9 cellular contexts compared by ENCODE assay signal in the genomic region with DNA sequence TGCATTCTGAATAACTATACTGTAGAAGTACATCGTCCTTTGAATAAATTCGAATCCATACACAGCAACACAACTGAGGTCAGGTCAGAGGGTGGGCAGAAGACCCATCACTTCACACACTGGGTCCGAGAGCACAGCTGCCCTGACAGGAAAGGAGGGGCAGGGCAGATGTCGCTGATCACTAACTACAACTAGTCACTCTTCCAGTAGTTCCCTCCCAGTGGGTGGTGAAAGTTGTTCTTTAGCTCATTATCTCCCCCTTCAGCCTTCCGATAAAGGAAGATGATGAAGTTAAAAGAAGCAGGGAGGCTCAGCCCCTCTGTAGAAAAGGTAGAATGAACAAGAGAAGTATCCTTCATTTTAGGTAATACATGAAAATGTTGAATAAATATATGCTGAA.
A peak's percentile ranks its signal among the peaks of the same experiment; 100 is the strongest.
DNase-seq lines count a peak whose midpoint lies in the region; ATAC-seq and TF ChIP-seq lines count a peak whose summit lies in the region.
"Had no signal": no experiment of that assay in that cellular context is flagged by ENCODE, and none has a peak within 500 bp of the region (broad histone marks: within the 10 kb centered on the region; RNA-seq: fewer than 3 reads in every experiment).

No MANE protein-coding gene starts in this region.

- H3K9me3 ChIP-seq in fibroblast of lung (ENCODE audit: control insufficient read depth, insufficient read depth, low read depth, low read length), result no peaks in the 10 kb centered on the region
- H3K9me3 ChIP-seq: vagina had no signal

- H3K4me1 ChIP-seq in fibroblast of lung (ENCODE audit: control insufficient read depth, extremely low read depth, insufficient read depth, low read length), result no peaks in the 10 kb centered on the region

- H2AFZ ChIP-seq in fibroblast of lung (ENCODE audit: low read length), result peak overlapping the region; percentile 43

- H3K4me1 Mint-ChIP-seq in HFFc6 (ENCODE audit: low read depth), result peaks cover 49% of the 10 kb centered on the region
- H3K4me1 Mint-ChIP-seq in activated CD4-positive, alpha-beta memory T cell treated with anti-CD3 and anti-CD28 coated beads for 36 hours (ENCODE audit: low read depth), result peaks cover 52% of the 10 kb centered on the region

- no peak overlapping the region for H3K4me2 ChIP-seq in fibroblast of lung (ENCODE audit: extremely low read depth, insufficient read depth, low read length)

- H3K4me3 ChIP-seq in fibroblast of lung (replicated peaks in 1 of 4; ENCODE audit: control extremely low read depth in 1 of 4, insufficient read depth in 1 of 4, low read depth in 3 of 4, low read length in 4 of 4), result no peak overlapping the region
- H3K4me3 ChIP-seq: vagina had no signal

- H3K9ac ChIP-seq in fibroblast of lung (ENCODE audit: insufficient read depth, low read length), result no peak overlapping the region

- peak overlapping the region; percentile 37; the same call in 1 of the 2 replicates for H3K27ac Mint-ChIP-seq in HFFc6
- H3K27ac Mint-ChIP-seq in activated CD4-positive, alpha-beta memory T cell treated with anti-CD3 and anti-CD28 coated beads for 36 hours, result peak overlapping the region; percentile 94

- no peaks in the 10 kb centered on the region for H3K27me3 Mint-ChIP-seq in HFFc6 (ENCODE audit: insufficient read depth)
- no peaks in the 10 kb centered on the region for H3K27me3 Mint-ChIP-seq in activated CD4-positive, alpha-beta memory T cell treated with anti-CD3 and anti-CD28 coated beads for 36 hours

- CTCF ChIA-PET in activated CD4-positive, alpha-beta memory T cell treated with anti-CD3 and anti-CD28 coated beads for 36 hours (lab: Charles Lee), result interaction anchor here (0.6 to 3.9 kb wide), 20 partner anchors 11 to 302 kb away, joined by 3 to 21 read pairs (median 4); no protein-coding TSS in a partner anchor

- intact Hi-C loops in activated CD4-positive, alpha-beta memory T cell treated with anti-CD3 and anti-CD28 coated beads for 36 hours (cut with micrococcal nuclease), result loop anchor here (1.0 to 10.0 kb wide), 12 partner anchors 146 to 945 kb away; a partner anchor contains a TSS

- H4K20me1 ChIP-seq in fibroblast of lung (ENCODE audit: control insufficient read depth, extremely low read depth, insufficient read depth, low read length), result no peaks in the 10 kb centered on the region

- no peak overlapping the region for H3K27ac ChIP-seq in fibroblast of lung (ENCODE audit: insufficient read depth, low read length)

- no peaks in the 10 kb centered on the region for H3K79me2 ChIP-seq in fibroblast of lung (ENCODE audit: control insufficient read depth, insufficient read depth, low read length)

- H3K36me3 ChIP-seq in fibroblast of lung (ENCODE audit: control insufficient read depth, insufficient read depth, low read length), result no peaks in the 10 kb centered on the region
- H3K36me3 ChIP-seq: vagina had no signal

- H3K4me3 Mint-ChIP-seq in HFFc6, result no peak overlapping the region
- peak overlapping the region; percentile 79 for H3K4me3 Mint-ChIP-seq in activated CD4-positive, alpha-beta memory T cell treated with anti-CD3 and anti-CD28 coated beads for 36 hours

- no peaks in the 10 kb centered on the region; the same call in 1 of the 2 replicates for H3K9me3 Mint-ChIP-seq in HFFc6
- no peaks in the 10 kb centered on the region for H3K9me3 Mint-ChIP-seq in activated CD4-positive, alpha-beta memory T cell treated with anti-CD3 and anti-CD28 coated beads for 36 hours

- ATAC-seq in HG03097 (IDR thresholded peaks at IDR 0.05; ENCODE audit: low FRiP score, unreplicated experiment), result no peak
- no peak for ATAC-seq in HG03565 (IDR thresholded peaks at IDR 0.05; ENCODE audit: unreplicated experiment)

- DNase-seq in HFFc6 (no peak), fibroblast of lung (ENCODE audit: low read depth in 2 of 2) (peak in 1 of 2 donors; percentile 22), pons (ENCODE audit: low spot score) (no peak), NCI-H526 treated with DMSO at 0.1 percent for 48 hours (lab: John Stamatoyannopoulos, UW) (no peak)
- peak; percentile 75 for DNase-seq in activated CD4-positive, alpha-beta memory T cell treated with anti-CD3 and anti-CD28 coated beads for 36 hours
- DNase-seq in stimulated activated CD8-positive, alpha-beta memory T cell treated with anti-CD3 and anti-CD28 coated beads, Interleukin-12 subunit alpha, Interleukin-12 subunit beta, amount 100 ng/mL, for 1 hour (ENCODE audit: low read depth), result peak; percentile 6

- no peaks in the 10 kb centered on the region for H3K27me3 ChIP-seq in fibroblast of lung (ENCODE audit: control insufficient read depth, insufficient read depth, low read length)
- H3K27me3 ChIP-seq: vagina had no signal

- H3K36me3 Mint-ChIP-seq in HFFc6 (ENCODE audit: low read depth), result peaks cover 9% of the 10 kb centered on the region; the same call in 1 of the 2 replicates
- peaks cover 51% of the 10 kb centered on the region for H3K36me3 Mint-ChIP-seq in activated CD4-positive, alpha-beta memory T cell treated with anti-CD3 and anti-CD28 coated beads for 36 hours

- TF ChIP-seq CTCF in HFFc6 (IDR thresholded peaks at IDR 0.05), result no peak
- no peak for TF ChIP-seq CTCF in fibroblast of lung (conservative IDR thresholded peaks at IDR 0.05 in 1 of 2, IDR thresholded peaks at IDR 0.05 in 1 of 2; ENCODE audit: low read depth in 1 of 2, low read length in 2 of 2)

- POLR2A ChIA-PET in activated CD4-positive, alpha-beta memory T cell treated with anti-CD3 and anti-CD28 coated beads for 36 hours (lab: Charles Lee), result interaction anchor here (0.7 to 6.0 kb wide), 25 partner anchors 9 to 302 kb away, joined by 3 to 116 read pairs (median 4); a partner anchor contains a TSS

Comparison
In these comparisons a context has a peak if more than half of its experiments do, and no peak if none do; other contexts are left out.
1. DNase-seq: peak in activated CD4-positive, alpha-beta memory T cell treated with anti-CD3 and anti-CD28 coated beads for 36 hours (single experiment) and stimulated activated CD8-positive, alpha-beta memory T cell treated with anti-CD3 and anti-CD28 coated beads, Interleukin-12 subunit alpha, Interleukin-12 subunit beta, amount 100 ng/mL, for 1 hour (single experiment); none in HFFc6 (single experiment), pons (single experiment) and NCI-H526 treated with DMSO at 0.1 percent for 48 hours (single experiment).